ENCODE assay signal across 15 cellular contexts in genomic region chr6:2396856-2397640, GRCh38.
DNase-seq lines count a peak whose midpoint lies in the region; ATAC-seq, FAIRE-seq and TF ChIP-seq lines count a peak whose summit lies in the region.
"Had no signal": no experiment of that assay in that cellular context is flagged by ENCODE, and none has a peak within 500 bp of the region (broad histone marks: within the 10 kb centered on the region; RNA-seq: fewer than 3 reads in every experiment).

No MANE protein-coding gene starts in this region.

- no peak overlapping the region for H3K4me3 ChIP-seq in SK-N-SH (ENCODE audit: low read depth in 2 of 2, low read length in 1 of 2)
- H3K4me3 ChIP-seq: pancreas, SK-N-MC, upper lobe of left lung had no signal

- no peaks in the 10 kb centered on the region for H3F3A ChIP-seq in SK-N-SH (replicated peaks; ENCODE audit: insufficient read depth)

- H3K9ac ChIP-seq in SK-N-SH, result no peak overlapping the region

- no peaks in the 10 kb centered on the region for H3K4me1 Mint-ChIP-seq in natural killer cell treated with Interleukin-12 subunit alpha and Interleukin-12 subunit beta and Interleukin-15 and Interleukin-18, amount 100 ng/mL, for 72 hours (ENCODE audit: low read depth in 2 of 2)

- H3K27ac Mint-ChIP-seq in natural killer cell treated with Interleukin-12 subunit alpha and Interleukin-12 subunit beta and Interleukin-15 and Interleukin-18, amount 100 ng/mL, for 72 hours, result no peak overlapping the region
- H3K27ac Mint-ChIP-seq: activated CD8-positive, alpha-beta T cell treated with anti-CD3 and anti-CD28 coated beads, Interleukin-2, amount 10 ng/mL, durations not matched to agents 7 days and 5 days; activated naive CD8-positive, alpha-beta T cell had no signal

- no peaks in the 10 kb centered on the region for H3K36me3 ChIP-seq in SK-N-SH (replicated peaks in 1 of 2; ENCODE audit: control insufficient read depth in 1 of 2, insufficient read depth in 2 of 2, low read length in 1 of 2)

- H4K20me1 ChIP-seq in SK-N-SH (ENCODE audit: insufficient read depth), result no peaks in the 10 kb centered on the region

- no peaks in the 10 kb centered on the region for H3K27me3 Mint-ChIP-seq in natural killer cell treated with Interleukin-12 subunit alpha and Interleukin-12 subunit beta and Interleukin-15 and Interleukin-18, amount 100 ng/mL, for 72 hours
- H3K27me3 Mint-ChIP-seq: activated naive CD8-positive, alpha-beta T cell had no signal

- TF ChIP-seq CTCF in SK-N-SH (IDR thresholded peaks at IDR 0.05), result no peak

- H3K9me2 ChIP-seq in SK-N-SH, result no peaks in the 10 kb centered on the region

- POLR2A ChIA-PET in SK-N-SH (lab: Yijun Ruan, JAX), result no interaction called here

- no peak overlapping the region for H3K27ac ChIP-seq in SK-N-SH (ENCODE audit: low read depth in 2 of 2, low read length in 1 of 2)
- H3K27ac ChIP-seq: pancreas, SK-N-MC, upper lobe of left lung had no signal

- TF ChIP-seq RAD21 in SK-N-SH (IDR thresholded peaks at IDR 0.05; ENCODE audit: low read length), result no peak

- no peak for TF ChIP-seq EP300 in SK-N-SH (IDR thresholded peaks at IDR 0.05; ENCODE audit: borderline replicate concordance in 1 of 2, low read depth in 1 of 2, low read length in 1 of 2)

- peak; percentile 48 for DNase-seq in GM04504 (ENCODE audit: low read depth)
- peak; percentile 84 for DNase-seq in NCI-H524 treated with DMSO at 0.1 percent for 48 hours (lab: John Stamatoyannopoulos, UW)
- DNase-seq in fibroblast of gingiva (ENCODE audit: low read depth), result peak; percentile 76
- peak; percentile 74 for DNase-seq in renal cortical epithelial cell (ENCODE audit: low read depth)
- DNase-seq in SK-N-SH, result no peak
- DNase-seq in natural killer cell treated with Interleukin-12 subunit alpha and Interleukin-12 subunit beta and Interleukin-15 and Interleukin-18, amount 100 ng/mL, for 72 hours (ENCODE audit: low spot score), result no peak
- no peak for DNase-seq in GM19239 (ENCODE audit: insufficient read length, low spot score)
- DNase-seq: activated CD8-positive, alpha-beta T cell treated with anti-CD3 and anti-CD28 coated beads, Interleukin-2, amount 10 ng/mL, durations not matched to agents 7 days and 5 days; NCI-H1694 treated with DMSO at 0.1 percent for 48 hours; upper lobe of left lung had no signal

- 44% methylated on average over 8 of the region's 15 CpGs for WGBS in SK-N-SH (ENCODE audit: low lambda C conversion rate)

- CTCF ChIA-PET in SK-N-SH (lab: Yijun Ruan, JAX), result interaction anchor here (0.9 to 1.8 kb wide), 3 partner anchors 43 to 238 kb away, joined by 3 to 5 read pairs (median 3); no protein-coding TSS in a partner anchor

- H3K4me3 Mint-ChIP-seq in natural killer cell treated with Interleukin-12 subunit alpha and Interleukin-12 subunit beta and Interleukin-15 and Interleukin-18, amount 100 ng/mL, for 72 hours, result no peak overlapping the region
- H3K4me3 Mint-ChIP-seq: activated CD8-positive, alpha-beta T cell treated with anti-CD3 and anti-CD28 coated beads, Interleukin-2, amount 10 ng/mL, durations not matched to agents 7 days and 5 days; activated naive CD8-positive, alpha-beta T cell had no signal

- H2AFZ ChIP-seq in SK-N-SH (ENCODE audit: low read depth), result no peak overlapping the region

- H3K27me3 ChIP-seq in SK-N-SH (ENCODE audit: insufficient read depth), result no peaks in the 10 kb centered on the region
- H3K27me3 ChIP-seq: pancreas, upper lobe of left lung had no signal

- no peak overlapping the region for H3K4me2 ChIP-seq in SK-N-SH

- no peaks in the 10 kb centered on the region for H3K9me3 ChIP-seq in SK-N-SH
- H3K9me3 ChIP-seq: pancreas, upper lobe of left lung had no signal

- H3K79me2 ChIP-seq in SK-N-SH (ENCODE audit: insufficient read depth), result no peaks in the 10 kb centered on the region

- peaks cover 0 to 3% of the 10 kb centered on the region in 2 experiments; a peak in 1 of 4 replicates for H3K4me1 ChIP-seq in SK-N-SH (ENCODE audit: control insufficient read depth in 1 of 2, insufficient read depth in 2 of 2, low read depth in 1 of 2, low read length in 1 of 2)
- H3K4me1 ChIP-seq: pancreas, upper lobe of left lung had no signal

- no peaks in the 10 kb centered on the region for H3K9me3 Mint-ChIP-seq in natural killer cell treated with Interleukin-12 subunit alpha and Interleukin-12 subunit beta and Interleukin-15 and Interleukin-18, amount 100 ng/mL, for 72 hours

- no peak for FAIRE-seq in GM19239 (lab: Jason Lieb, UNC)
- FAIRE-seq: pancreas had no signal

- H3K36me3 Mint-ChIP-seq in natural killer cell treated with Interleukin-12 subunit alpha and Interleukin-12 subunit beta and Interleukin-15 and Interleukin-18, amount 100 ng/mL, for 72 hours, result no peaks in the 10 kb centered on the region

- no peak for ATAC-seq in HG03439 (IDR thresholded peaks at IDR 0.05; ENCODE audit: unreplicated experiment)
- no peak for ATAC-seq in natural killer cell treated with Interleukin-12 subunit alpha and Interleukin-12 subunit beta and Interleukin-15 and Interleukin-18, amount 100 ng/mL, for 72 hours
- ATAC-seq: activated CD8-positive, alpha-beta T cell treated with anti-CD3 and anti-CD28 coated beads, Interleukin-2, amount 10 ng/mL, durations not matched to agents 7 days and 5 days; left colon; pancreas had no signal

TF ChIP-seq in SK-N-SH, 30 proteins besides CTCF, POLR2A, EP300 and RAD21:
- no peak for TF ChIP-seq PBX3 (IDR thresholded peaks at IDR 0.05)
- TF ChIP-seq ELF1 (IDR thresholded peaks at IDR 0.05), result no peak
- TF ChIP-seq FOSL2 (IDR thresholded peaks at IDR 0.05; ENCODE audit: borderline replicate concordance, low read depth), result no peak
- no peak for TF ChIP-seq NRF1 (IDR thresholded peaks at IDR 0.05; ENCODE audit: low read depth, low read length)
TF ChIP-seq in SK-N-SH: peak in this region for 0.

Comparison
In these comparisons a context has a peak if more than half of its experiments do, and no peak if none do; other contexts are left out.
1. DNase-seq: peak in GM04504 (single experiment), NCI-H524 treated with DMSO at 0.1 percent for 48 hours (single experiment), fibroblast of gingiva (single experiment) and renal cortical epithelial cell (single experiment); none in SK-N-SH (single experiment), natural killer cell treated with Interleukin-12 subunit alpha and Interleukin-12 subunit beta and Interleukin-15 and Interleukin-18, amount 100 ng/mL, for 72 hours (single experiment) and GM19239 (single experiment).